ENCODE assay signal across 17 cellular contexts in the genomic region with DNA sequence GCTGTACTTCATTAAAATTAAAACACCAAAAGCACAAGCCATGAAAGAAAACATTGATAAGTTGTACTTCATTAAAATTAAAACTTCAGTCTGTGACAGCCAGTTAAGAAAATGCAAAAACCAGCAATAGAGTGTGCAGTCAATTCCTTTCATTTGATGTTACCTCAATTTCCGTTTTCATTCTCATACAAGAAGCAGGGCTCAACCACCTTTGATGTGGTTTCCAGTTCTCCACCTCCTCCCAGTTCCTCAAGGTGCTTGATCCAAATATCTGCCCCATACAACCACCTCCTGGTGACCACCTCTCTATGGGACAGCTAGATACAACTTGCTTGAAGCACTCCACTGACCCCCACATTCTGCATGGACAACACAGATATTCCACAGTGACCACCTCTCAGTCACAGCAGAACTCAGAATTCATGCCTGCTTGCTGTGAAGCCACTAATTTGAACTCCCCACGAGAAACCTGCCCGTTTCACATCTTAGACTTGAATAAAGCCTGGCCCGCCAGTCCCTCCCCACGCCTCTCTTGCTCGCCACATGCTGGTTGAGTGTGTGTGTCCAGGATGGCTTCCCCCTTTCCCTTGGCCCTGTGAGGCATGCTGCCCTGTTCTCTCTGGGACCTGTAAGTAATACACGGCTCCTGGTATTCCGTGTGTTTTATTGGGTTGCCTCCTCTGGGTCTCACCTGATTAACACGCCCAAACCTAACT.
DNase-seq lines count a peak whose midpoint lies in the region; ATAC-seq and TF ChIP-seq lines count a peak whose summit lies in the region.
"Had no signal": no experiment of that assay in that cellular context is flagged by ENCODE, and none has a peak within 500 bp of the region (broad histone marks: within the 10 kb centered on the region; RNA-seq: fewer than 3 reads in every experiment).

No MANE protein-coding gene starts in this region.

- peak overlapping the region in 5 of 8 donors; percentile 20 to 64 (median 43) for H3K27ac Mint-ChIP-seq in CD8-positive, alpha-beta memory T cell
- H3K27ac Mint-ChIP-seq in activated naive CD8-positive, alpha-beta T cell treated with anti-CD3 and anti-CD28 coated beads for 36 hours: no peak overlapping the region
- H3K27ac Mint-ChIP-seq: CD14-positive monocyte; stimulated activated naive B cell treated with anti-CD40 and anti-IgM and Interleukin-4, amounts not matched to agents 10 μg/mL and 1 μg/mL and 100 μg/mL, for 72 hours had no signal

- H3K27me3 ChIP-seq in BLaER1 (no peaks in the 10 kb centered on the region), WERI-Rb-1 (ENCODE audit: insufficient read depth, low read depth, severe bottlenecking) (peaks cover 3% of the 10 kb centered on the region)
- H3K27me3 ChIP-seq in CD8-positive, alpha-beta memory T cell (ENCODE audit: insufficient read depth, low read length, poor library complexity, severe bottlenecking): peaks cover 4% of the 10 kb centered on the region

- H3K9me3 ChIP-seq in BLaER1 (peaks cover 11% of the 10 kb centered on the region), WERI-Rb-1 (ENCODE audit: severe bottlenecking) (peaks cover 3% of the 10 kb centered on the region)
- no peaks in the 10 kb centered on the region for H3K9me3 ChIP-seq in CD8-positive, alpha-beta memory T cell (ENCODE audit: low read length)
- H3K9me3 ChIP-seq: psoas muscle had no signal

- H3K4me1 Mint-ChIP-seq in CD8-positive, alpha-beta memory T cell: peaks cover 30 to 41% (median 36%) of the 10 kb centered on the region in 3 donors
- peaks cover 25% of the 10 kb centered on the region for H3K4me1 Mint-ChIP-seq in activated naive CD8-positive, alpha-beta T cell treated with anti-CD3 and anti-CD28 coated beads for 36 hours
- H3K4me1 Mint-ChIP-seq: CD14-positive monocyte; stimulated activated naive B cell treated with anti-CD40 and anti-IgM and Interleukin-4, amounts not matched to agents 10 μg/mL and 1 μg/mL and 100 μg/mL, for 72 hours had no signal

- H3K4me3 ChIP-seq in BLaER1 (no peak overlapping the region), WERI-Rb-1 (ENCODE audit: low read depth, low read length) (no peak overlapping the region)
- peak overlapping the region; percentile 32 for H3K4me3 ChIP-seq in CD8-positive, alpha-beta memory T cell (ENCODE audit: low read length)
- H3K4me3 ChIP-seq: psoas muscle had no signal

- H4K20me1 ChIP-seq in BLaER1: no peaks in the 10 kb centered on the region

- no peak for TF ChIP-seq CTCF in WERI-Rb-1 (IDR thresholded peaks at IDR 0.05; ENCODE audit: low read depth, low read length)

- POLR2A ChIA-PET in CD8-positive, alpha-beta memory T cell (lab: Charles Lee): no interaction called here

- peak in 3 of 5 donors; percentile 11 to 59 (median 57) for DNase-seq in CD8-positive, alpha-beta memory T cell
- DNase-seq in activated CD4-positive, CD25-positive, alpha-beta regulatory T cell treated with anti-CD3 and anti-CD28 coated beads, Interleukin-2, amount 50 U/mL, for 72 hours: peak; percentile 34
- DNase-seq in activated naive CD8-positive, alpha-beta T cell treated with anti-CD3 and anti-CD28 coated beads for 36 hours: peak; percentile 10
- DNase-seq in HuH-7 (ENCODE audit: low spot score): no peak
- no peak for DNase-seq in WERI-Rb-1
- DNase-seq: erythroblast; GOT3; kidney glomerular epithelial cell; NCI-H187; NCI-H526 treated with DMSO at 0.1 percent for 48 hours; psoas muscle; stimulated activated naive B cell treated with anti-CD40 and anti-IgM and Interleukin-4, amounts not matched to agents 10 μg/mL and 1 μg/mL and 100 μg/mL, for 72 hours had no signal

- no peak for ATAC-seq in HG03354 (IDR thresholded peaks at IDR 0.05; ENCODE audit: poor library complexity, severe bottlenecking, unreplicated experiment)
- ATAC-seq in GM18520 (IDR thresholded peaks at IDR 0.05; ENCODE audit: unreplicated experiment): no peak
- ATAC-seq: psoas muscle; stimulated activated naive B cell treated with anti-CD40 and anti-IgM and Interleukin-4, amounts not matched to agents 10 μg/mL and 1 μg/mL and 100 μg/mL, for 72 hours had no signal

- peaks cover 12% of the 10 kb centered on the region for H3K4me1 ChIP-seq in BLaER1
- H3K4me1 ChIP-seq in CD8-positive, alpha-beta memory T cell (ENCODE audit: insufficient read depth, low read length): peaks cover 24% of the 10 kb centered on the region

- CTCF ChIA-PET in CD8-positive, alpha-beta memory T cell (lab: Charles Lee): no interaction called here

- no peak overlapping the region for H3K9ac ChIP-seq in BLaER1

- H3K36me3 ChIP-seq in BLaER1 (no peaks in the 10 kb centered on the region), WERI-Rb-1 (no peaks in the 10 kb centered on the region)
- no peaks in the 10 kb centered on the region for H3K36me3 ChIP-seq in CD8-positive, alpha-beta memory T cell (ENCODE audit: insufficient read depth, low read length)

- H3K27ac ChIP-seq in BLaER1 (no peak overlapping the region), WERI-Rb-1 (no peak overlapping the region)
- H3K27ac ChIP-seq in CD8-positive, alpha-beta memory T cell (ENCODE audit: low read depth, low read length): no peak overlapping the region
- H3K27ac ChIP-seq: RWPE1 had no signal

- H3K4me3 Mint-ChIP-seq in CD8-positive, alpha-beta memory T cell: peak overlapping the region in 6 of 7 donors; percentile 37 to 80 (median 69)
- no peak overlapping the region for H3K4me3 Mint-ChIP-seq in activated naive CD8-positive, alpha-beta T cell treated with anti-CD3 and anti-CD28 coated beads for 36 hours
- H3K4me3 Mint-ChIP-seq: CD14-positive monocyte; stimulated activated naive B cell treated with anti-CD40 and anti-IgM and Interleukin-4, amounts not matched to agents 10 μg/mL and 1 μg/mL and 100 μg/mL, for 72 hours had no signal

- no peaks in the 10 kb centered on the region for H3K9me3 Mint-ChIP-seq in CD8-positive, alpha-beta memory T cell
- H3K9me3 Mint-ChIP-seq in activated naive CD8-positive, alpha-beta T cell treated with anti-CD3 and anti-CD28 coated beads for 36 hours: peaks cover 6% of the 10 kb centered on the region
- H3K9me3 Mint-ChIP-seq: stimulated activated naive B cell treated with anti-CD40 and anti-IgM and Interleukin-4, amounts not matched to agents 10 μg/mL and 1 μg/mL and 100 μg/mL, for 72 hours had no signal

- H3K4me2 ChIP-seq in BLaER1: peak overlapping the region; percentile 25

- no peaks in the 10 kb centered on the region for H3K36me3 Mint-ChIP-seq in CD8-positive, alpha-beta memory T cell
- no peaks in the 10 kb centered on the region for H3K36me3 Mint-ChIP-seq in activated naive CD8-positive, alpha-beta T cell treated with anti-CD3 and anti-CD28 coated beads for 36 hours
- H3K36me3 Mint-ChIP-seq: CD14-positive monocyte; stimulated activated naive B cell treated with anti-CD40 and anti-IgM and Interleukin-4, amounts not matched to agents 10 μg/mL and 1 μg/mL and 100 μg/mL, for 72 hours had no signal

- H3K27me3 Mint-ChIP-seq in CD8-positive, alpha-beta memory T cell: peaks cover 5 to 48% of the 10 kb centered on the region in 2 donors
- H3K27me3 Mint-ChIP-seq in activated naive CD8-positive, alpha-beta T cell treated with anti-CD3 and anti-CD28 coated beads for 36 hours: peaks cover 60% of the 10 kb centered on the region

Comparison
In these comparisons a context has a peak if more than half of its experiments do, and no peak if none do; other contexts are left out.
1. DNase-seq: peak in CD8-positive, alpha-beta memory T cell (3 of 5), activated CD4-positive, CD25-positive, alpha-beta regulatory T cell treated with anti-CD3 and anti-CD28 coated beads, Interleukin-2, amount 50 U/mL, for 72 hours (single experiment) and activated naive CD8-positive, alpha-beta T cell treated with anti-CD3 and anti-CD28 coated beads for 36 hours (single experiment); none in HuH-7 (single experiment) and WERI-Rb-1 (single experiment).